1 cellular context compared by ENCODE assay signal in genomic region chr17:7176107-7176851, GRCh38.
A peak's percentile ranks its signal among the peaks of the same experiment; 100 is the strongest.
TF ChIP-seq lines count a peak whose summit lies in the region.

No MANE protein-coding gene starts in this region.

TF ChIP-seq in HEK293, 187 proteins besides CTCF, POLR2A, EP300 and RAD21 (continued from another document and continues in another):
- TF ChIP-seq ZNF26 (tag by site-specific recombination; IDR thresholded peaks at IDR 0.05) (no peak), ZNF112 (tag by site-specific recombination; IDR thresholded peaks at IDR 0.05) (peak; percentile 42; the same call in 1 of the 2 replicates), TCF7L2 (IDR thresholded peaks at IDR 0.05; ENCODE audit: borderline replicate concordance, low read depth, low read length) (no peak), ZNF654 (tag by site-specific recombination; IDR thresholded peaks at IDR 0.05; ENCODE audit: low read depth) (no peak), ZNF677 (tag by site-specific recombination; IDR thresholded peaks at IDR 0.05) (no peak), GLIS1 (tag by site-specific recombination; IDR thresholded peaks at IDR 0.05) (no peak; the same call in 1 of the 2 replicates), KLF9 (tag by site-specific recombination; IDR thresholded peaks at IDR 0.05; ENCODE audit: low read depth) (no peak), ZNF132 (tag by site-specific recombination; IDR thresholded peaks at IDR 0.05; ENCODE audit: borderline replicate concordance) (no peak), ZNF664 (tag by site-specific recombination; IDR thresholded peaks at IDR 0.05) (no peak), ZBTB17 (tag by site-specific recombination; IDR thresholded peaks at IDR 0.05) (no peak), ZNF311 (tag by site-specific recombination; IDR thresholded peaks at IDR 0.05; ENCODE audit: borderline replicate concordance) (peak; percentile 96; the same call in 1 of the 2 replicates), ZNF114 (tag by site-specific recombination; IDR thresholded peaks at IDR 0.05) (peak; percentile 93), KLF8 (tag by site-specific recombination; IDR thresholded peaks at IDR 0.05) (no peak), ZNF518A (tag by site-specific recombination; conservative IDR thresholded peaks at IDR 0.05; ENCODE audit: low read depth) (no peak), ZNF2 (tag by site-specific recombination; IDR thresholded peaks at IDR 0.05) (0 out of 2 replicates have a peak, but pooled peaks have one; percentile 29), ZNF514 (tag by site-specific recombination; IDR thresholded peaks at IDR 0.05) (no peak), ZNF624 (tag by site-specific recombination; IDR thresholded peaks at IDR 0.05) (peak; percentile 31; the same call in 1 of the 2 replicates), ZNF354C (tag by site-specific recombination; IDR thresholded peaks at IDR 0.05; ENCODE audit: borderline replicate concordance, low read depth) (no peak), ZNF433 (tag by site-specific recombination; IDR thresholded peaks at IDR 0.05; ENCODE audit: low read depth) (no peak), RBAK (tag by site-specific recombination; IDR thresholded peaks at IDR 0.05) (no peak), ZNF175 (tag by site-specific recombination; IDR thresholded peaks at IDR 0.05) (no peak), ZNF398 (tag by site-specific recombination; IDR thresholded peaks at IDR 0.05) (peak; percentile 61), IKZF3 (tag by site-specific recombination; IDR thresholded peaks at IDR 0.05) (no peak), ZNF580 (tag by site-specific recombination; IDR thresholded peaks at IDR 0.05) (no peak), ZNF704 (tag by site-specific recombination; IDR thresholded peaks at IDR 0.05) (no peak), ZNF701 (tag by site-specific recombination; IDR thresholded peaks at IDR 0.05) (peak; percentile 73), ZBTB10 (tag by site-specific recombination; IDR thresholded peaks at IDR 0.05) (0 out of 2 replicates have a peak, but pooled peaks have one; percentile 33), ZNF133 (tag by site-specific recombination; IDR thresholded peaks at IDR 0.05) (no peak), ZNF473 (tag by site-specific recombination; IDR thresholded peaks at IDR 0.05) (peak; percentile 63), HOXA7 (CRISPR knock-in tag; IDR thresholded peaks at IDR 0.05; ENCODE audit: borderline replicate concordance) (no peak), ZBTB44 (tag by site-specific recombination; IDR thresholded peaks at IDR 0.05) (no peak), ZNF174 (tag by site-specific recombination; IDR thresholded peaks at IDR 0.05) (no peak), ZNF366 (tag by site-specific recombination; conservative IDR thresholded peaks at IDR 0.05) (peak; percentile 51), ZNF214 (tag by site-specific recombination; IDR thresholded peaks at IDR 0.05; ENCODE audit: borderline replicate concordance) (no peak), ZNF157 (tag by site-specific recombination; IDR thresholded peaks at IDR 0.05) (no peak), GLI4 (tag by site-specific recombination; IDR thresholded peaks at IDR 0.05) (peak; percentile 37; the same call in 1 of the 2 replicates), FEZF1 (tag by site-specific recombination; IDR thresholded peaks at IDR 0.05) (no peak), ZNF148 (tag by site-specific recombination; IDR thresholded peaks at IDR 0.05; ENCODE audit: borderline replicate concordance) (peak; percentile 54), SALL2 (tag by site-specific recombination; IDR thresholded peaks at IDR 0.05; ENCODE audit: borderline replicate concordance) (peak; percentile 58; the same call in 1 of the 2 replicates), ZNF785 (tag by site-specific recombination; IDR thresholded peaks at IDR 0.05) (peak; percentile 63; the same call in 1 of the 2 replicates), SP2 (tag by site-specific recombination; IDR thresholded peaks at IDR 0.05) (no peak), ZFHX2 (tag by site-specific recombination; conservative IDR thresholded peaks at IDR 0.05) (peak; percentile 80), ZNF292 (tag by site-specific recombination; IDR thresholded peaks at IDR 0.05; ENCODE audit: borderline replicate concordance, low read depth) (no peak), ZNF202 (tag by site-specific recombination; IDR thresholded peaks at IDR 0.05; ENCODE audit: borderline replicate concordance) (no peak), ZNF23 (tag by site-specific recombination; IDR thresholded peaks at IDR 0.05; ENCODE audit: borderline replicate concordance) (0 out of 2 replicates have a peak, but pooled peaks have one; percentile 35), TRIM28 (IDR thresholded peaks at IDR 0.05; ENCODE audit: borderline replicate concordance, low read length) (no peak)
